ENCODE assay signal across 18 cellular contexts in genomic region chr2:194602750-194603149, GRCh38.
"Had no signal": no experiment of that assay in that cellular context is flagged by ENCODE, and none has a peak within 500 bp of the region (broad histone marks: within the 10 kb centered on the region; RNA-seq: fewer than 3 reads in every experiment).

No MANE protein-coding gene starts in this region.

- H2AFZ ChIP-seq: neural progenitor cell had no signal

- H3K4me2 ChIP-seq: neural progenitor cell had no signal

- H3K4me1 ChIP-seq: gastrocnemius medialis, heart left ventricle, neural progenitor cell, psoas muscle, spleen, stomach, testis, upper lobe of right lung had no signal

- H3K27ac ChIP-seq: gastrocnemius medialis, heart left ventricle, neural progenitor cell, psoas muscle, spleen, stomach, testis, upper lobe of right lung had no signal

- H3K36me3 ChIP-seq: gastrocnemius medialis, heart left ventricle, neural progenitor cell, spleen, stomach, upper lobe of right lung had no signal

- DNase-seq: activated CD4-positive, alpha-beta T cell treated with anti-CD3 and anti-CD28 coated beads, Interleukin-2, amount 50 U/mL, for 4 hours; activated CD4-positive, CD25-positive, alpha-beta regulatory T cell treated with anti-CD3 and anti-CD28 coated beads, Interleukin-2, amount 50 U/mL, for 72 hours; activated naive CD4-positive, alpha-beta T cell treated with anti-CD3 and anti-CD28 coated beads, Interleukin-2, amount 50 U/mL, for 16 hours; activated T-cell treated with anti-CD3 and anti-CD28 coated beads, Interleukin-2, amount 50 U/mL, for 1 hour; dermis blood vessel endothelial cell; erythroblast; gastrocnemius medialis; heart left ventricle; midbrain; naive B cell; psoas muscle; spleen; stomach; testis; upper lobe of right lung had no signal

- ATAC-seq: gastrocnemius medialis, heart left ventricle, psoas muscle, sciatic nerve, upper lobe of right lung had no signal

- H3K4me3 ChIP-seq: gastrocnemius medialis, heart left ventricle, lung, neural progenitor cell, psoas muscle, spleen, stomach, testis, upper lobe of right lung had no signal

- H3K9me3 ChIP-seq: gastrocnemius medialis, psoas muscle, testis, upper lobe of right lung had no signal

- H3K27me3 ChIP-seq: gastrocnemius medialis, heart left ventricle, neural progenitor cell, spleen, stomach, testis, upper lobe of right lung had no signal

- H3K9ac ChIP-seq: neural progenitor cell had no signal
